ENCODE assay signal across 10 cellular contexts in the genomic region with DNA sequence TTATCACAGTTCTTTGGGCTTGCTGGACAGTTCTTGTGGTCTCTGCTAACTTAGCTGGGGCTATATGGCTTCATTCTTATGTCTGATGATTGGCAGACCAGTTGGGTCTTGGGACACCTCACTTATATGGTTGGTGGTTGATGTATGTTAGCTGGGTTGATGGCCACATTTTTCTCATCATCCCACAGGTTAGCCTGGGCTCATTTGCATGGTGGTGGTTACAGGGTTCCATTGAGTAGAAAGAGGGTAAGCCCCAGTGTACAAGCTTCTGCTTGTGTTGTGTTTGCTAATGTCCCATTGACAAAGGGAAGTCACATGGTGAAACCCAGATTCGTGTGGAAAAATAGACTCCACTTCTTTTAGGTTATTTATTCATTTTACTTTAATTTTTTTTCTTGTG. TPM values are rescaled to one million over a fixed set of nuclear protein-coding genes. Genes with fewer than 3 reads are reported as not detected.
DNase-seq lines count a peak whose midpoint lies in the region; ATAC-seq and TF ChIP-seq lines count a peak whose summit lies in the region.
"Had no signal": no experiment of that assay in that cellular context is flagged by ENCODE, and none has a peak within 500 bp of the region (broad histone marks: within the 10 kb centered on the region; RNA-seq: fewer than 3 reads in every experiment).

No MANE protein-coding gene starts in this region.

- H3K4me3 Mint-ChIP-seq in neural crest cell = no peak overlapping the region

- no peaks in the 10 kb centered on the region for H3K4me1 Mint-ChIP-seq in neural crest cell

- DNase-seq in activated CD4-positive, CD25-positive, alpha-beta regulatory T cell treated with anti-CD3 and anti-CD28 coated beads, Interleukin-2, amount 50 U/mL, for 72 hours = no peak
- DNase-seq in neural crest cell (ENCODE audit: low read depth, low spot score) (no peak), GOT3 (lab: John Stamatoyannopoulos, UW) (no peak), ecto neural progenitor cell (ENCODE audit: low spot score) (no peak)
- no peak for DNase-seq in central memory CD4-positive, alpha-beta T cell
- DNase-seq: foreskin keratinocyte, NCI-H1417 treated with DMSO at 0.1 percent for 48 hours had no signal

- H3K9me3 Mint-ChIP-seq in neural crest cell = no peaks in the 10 kb centered on the region

- ATAC-seq in activated CD4-positive, CD25-positive, alpha-beta regulatory T cell treated with anti-CD3 and anti-CD28 coated beads, Interleukin-2, amount 50 U/mL, for 24 hours = peak; percentile 42 to 73
- peak; percentile 91 for ATAC-seq in GM21529 (IDR thresholded peaks at IDR 0.05; ENCODE audit: unreplicated experiment)
- ATAC-seq in HG03432 (IDR thresholded peaks at IDR 0.05; ENCODE audit: unreplicated experiment) = peak; percentile 83
- ATAC-seq: foreskin keratinocyte had no signal

- H3K27me3 Mint-ChIP-seq in neural crest cell (ENCODE audit: low read depth) = no peaks in the 10 kb centered on the region

- TF ChIP-seq CTCF in neural crest cell (conservative IDR thresholded peaks at IDR 0.05) = no peak

- H3K27ac Mint-ChIP-seq in neural crest cell (ENCODE audit: unreplicated experiment) = peak overlapping the region; percentile 75

- no peaks in the 10 kb centered on the region for H3K36me3 Mint-ChIP-seq in neural crest cell (ENCODE audit: low read depth)

RNA-seq across cellular contexts. Expression of a gene that starts 40.6 kb away (rescaled TPM):
- 22.9 and 26.1 TPM in 2 replicates for total RNA-seq in neural crest cell

RNA-seq across cellular contexts. Expression of a gene that starts 41.0 kb away (rescaled TPM):
- 19.8 and 23.0 TPM in 2 replicates for total RNA-seq in neural crest cell
